Comparison of ENCODE assay signal across 7 cellular contexts in genomic region chr22:17818649-17819048, GRCh38.
"Had no signal": no experiment of that assay in that cellular context is flagged by ENCODE, and none has a peak within 500 bp of the region (broad histone marks: within the 10 kb centered on the region; RNA-seq: fewer than 3 reads in every experiment).

No MANE protein-coding gene starts in this region.

- ATAC-seq: HCT116, HepG2 had no signal

- H3K4me3 ChIP-seq: GM23338, HAP-1 had no signal

- H3K4me1 Mint-ChIP-seq: IgD-negative memory B cell had no signal

- DNase-seq: HFFc6, KBM-7 had no signal

- H3K27ac Mint-ChIP-seq: GM23338, HFFc6, IgD-negative memory B cell had no signal

- H3K4me3 Mint-ChIP-seq: GM23338, HFFc6, IgD-negative memory B cell had no signal

- H3K27me3 Mint-ChIP-seq: IgD-negative memory B cell had no signal

- H3K9me3 Mint-ChIP-seq: GM23338, HFFc6, IgD-negative memory B cell had no signal
